In genomic region chr16:1565083-1565805, GRCh38 we compare ENCODE assay signal across 15 cellular contexts.
"Had no signal": no experiment of that assay in that cellular context is flagged by ENCODE, and none has a peak within 500 bp of the region (broad histone marks: within the 10 kb centered on the region; RNA-seq: fewer than 3 reads in every experiment).

No MANE protein-coding gene starts in this region.

- H3K4me3 ChIP-seq: adrenal gland, dorsolateral prefrontal cortex, lower lobe of right lung, mucosa of descending colon, upper lobe of right lung had no signal

- H3K27me3 ChIP-seq: adrenal gland, dorsolateral prefrontal cortex, upper lobe of right lung had no signal

- H3K9me3 ChIP-seq: adrenal gland, lower lobe of right lung, mucosa of descending colon, upper lobe of right lung had no signal

- H3K4me3 Mint-ChIP-seq: activated CD8-positive, alpha-beta T cell treated with anti-CD3 and anti-CD28 coated beads, Interleukin-2, amount 10 ng/mL, durations not matched to agents 7 days and 5 days; central memory CD8-positive, alpha-beta T cell; natural killer cell treated with Interleukin-12 subunit alpha and Interleukin-12 subunit beta and Interleukin-15 and Interleukin-18, amount 100 ng/mL, for 72 hours had no signal

- H3K4me1 ChIP-seq: adrenal gland, lower lobe of right lung, upper lobe of right lung had no signal

- H3K27me3 Mint-ChIP-seq: central memory CD8-positive, alpha-beta T cell; natural killer cell treated with Interleukin-12 subunit alpha and Interleukin-12 subunit beta and Interleukin-15 and Interleukin-18, amount 100 ng/mL, for 72 hours had no signal

- H3K27ac Mint-ChIP-seq: activated CD8-positive, alpha-beta T cell treated with anti-CD3 and anti-CD28 coated beads, Interleukin-2, amount 10 ng/mL, durations not matched to agents 7 days and 5 days; natural killer cell treated with Interleukin-12 subunit alpha and Interleukin-12 subunit beta and Interleukin-15 and Interleukin-18, amount 100 ng/mL, for 72 hours had no signal

- H3K27ac ChIP-seq: adrenal gland, lower lobe of right lung, upper lobe of right lung, VCaP had no signal

- DNase-seq: activated CD4-positive, alpha-beta T cell treated with anti-CD3 and anti-CD28 coated beads for 48 hours; activated CD8-positive, alpha-beta memory T cell treated with anti-CD3 and anti-CD28 coated beads, Interleukin-2, amount 50 U/mL, for 48 hours; activated CD8-positive, alpha-beta T cell treated with anti-CD3 and anti-CD28 coated beads, Interleukin-2, amount 10 ng/mL, durations not matched to agents 7 days and 5 days; activated naive CD4-positive, alpha-beta T cell; adrenal gland; lower lobe of right lung; mucosa of descending colon; stimulated activated CD4-positive, alpha-beta T cell treated with anti-CD3 and anti-CD28 coated beads, Interleukin-2, amount 100 ng/mL, for 48 hours; stimulated activated naive CD4-positive, alpha-beta T cell treated with Interleukin-2 at 50 U/mL for 16 hours; upper lobe of right lung had no signal

- H3K36me3 Mint-ChIP-seq: natural killer cell treated with Interleukin-12 subunit alpha and Interleukin-12 subunit beta and Interleukin-15 and Interleukin-18, amount 100 ng/mL, for 72 hours had no signal

- H3K9me3 Mint-ChIP-seq: central memory CD8-positive, alpha-beta T cell; natural killer cell treated with Interleukin-12 subunit alpha and Interleukin-12 subunit beta and Interleukin-15 and Interleukin-18, amount 100 ng/mL, for 72 hours had no signal

- ATAC-seq: activated CD8-positive, alpha-beta T cell treated with anti-CD3 and anti-CD28 coated beads, Interleukin-2, amount 10 ng/mL, durations not matched to agents 7 days and 5 days; esophagus mucosa; lower lobe of right lung; mucosa of descending colon; natural killer cell treated with Interleukin-12 subunit alpha and Interleukin-12 subunit beta and Interleukin-15 and Interleukin-18, amount 100 ng/mL, for 72 hours; upper lobe of right lung had no signal
